19 cellular contexts compared by ENCODE assay signal in the genomic region with DNA sequence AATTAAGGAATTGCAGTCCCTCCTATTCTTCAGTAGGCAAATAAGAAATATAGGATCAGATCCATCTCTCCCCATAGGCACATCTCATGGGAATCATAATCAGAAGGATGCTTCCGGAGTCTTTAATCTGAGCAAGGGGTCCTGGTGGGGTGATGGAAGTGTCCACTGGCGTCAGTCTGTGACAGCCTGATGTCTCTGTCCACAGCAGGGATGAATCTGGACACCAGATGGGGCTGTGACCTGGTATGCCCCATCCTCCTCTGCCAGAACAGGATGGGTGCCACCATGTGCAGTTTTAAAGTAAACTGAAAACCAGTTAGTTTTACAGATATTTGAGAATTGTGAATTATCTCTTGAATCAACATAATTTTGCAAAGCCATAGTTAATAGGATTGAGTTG.
DNase-seq lines count a peak whose midpoint lies in the region; ATAC-seq, FAIRE-seq and TF ChIP-seq lines count a peak whose summit lies in the region.
"Had no signal": no experiment of that assay in that cellular context is flagged by ENCODE, and none has a peak within 500 bp of the region (broad histone marks: within the 10 kb centered on the region; RNA-seq: fewer than 3 reads in every experiment).

No MANE protein-coding gene starts in this region.

- H3K4me3 ChIP-seq in HepG2 (replicated peaks in 1 of 3; ENCODE audit: insufficient read depth in 1 of 3, low read depth in 2 of 3, low read length in 3 of 3) (no peak overlapping the region), right lobe of liver (no peak overlapping the region), cardiac fibroblast (replicated peaks in 1 of 2; ENCODE audit: low read depth in 2 of 2, low read length in 2 of 2) (no peak overlapping the region), heart left ventricle (no peak overlapping the region)
- H3K4me3 ChIP-seq: tibial nerve had no signal

- H3K27ac ChIP-seq in HepG2 (ENCODE audit: extremely low read length, insufficient read depth, low read length) (no peak overlapping the region), right lobe of liver (no peak overlapping the region), heart left ventricle (no peak overlapping the region)
- H3K27ac ChIP-seq: tibial nerve had no signal

- H3K36me3 Mint-ChIP-seq in type B pancreatic cell: no peaks in the 10 kb centered on the region
- H3K36me3 Mint-ChIP-seq: stimulated activated memory B cell treated with anti-CD40 and anti-IgM and Interleukin-4, amounts not matched to agents 10 μg/mL and 1 μg/mL and 100 μg/mL, for 72 hours had no signal

- DNase-seq in HepG2 (ENCODE audit: low spot score) (no peak), right lobe of liver (no peak), M059J (ENCODE audit: low read depth) (peak; percentile 6), cardiac fibroblast (ENCODE audit: low read depth in 2 of 2) (no peak), type B pancreatic cell (ENCODE audit: extremely low spot score, unreplicated experiment) (no peak), NCI-H2081 treated with DMSO at 0.1 percent for 48 hours (lab: John Stamatoyannopoulos, UW) (no peak), heart left ventricle (no peak)
- DNase-seq: activated T-cell treated with anti-CD3 and anti-CD28 coated beads, Interleukin-2, amount 50 U/mL, for 4 hours; DMS79; NK-92 treated with Interleukin-12 subunit alpha and Interleukin-12 subunit beta, amount 100 ng/mL, for 24 hours; occipital lobe; SIG-M5; T1000 had no signal

- WGBS in HepG2 (ENCODE audit: low lambda C conversion rate): 21% methylated on average over 2 of the region's 2 CpGs
- WGBS in right lobe of liver (ENCODE audit: insufficient coverage, low coverage, low lambda C conversion rate, missing lambda C conversion rate): 40% methylated on average over 2 of the region's 2 CpGs
- WGBS in heart left ventricle, 4 donors: 43 to 63% (median 55%) methylated on average over 2 of the region's 2 CpGs

- no peak for FAIRE-seq in HepG2 (lab: Jason Lieb, UNC)
- FAIRE-seq: GM19239, islet of Langerhans had no signal

- no peak overlapping the region for H3K4me3 Mint-ChIP-seq in type B pancreatic cell
- H3K4me3 Mint-ChIP-seq: activated T-cell treated with anti-CD3 and anti-CD28 coated beads, Interleukin-2, amount 50 U/mL, for 4 hours; central memory CD8-positive, alpha-beta T cell; stimulated activated memory B cell treated with anti-CD40 and anti-IgM and Interleukin-4, amounts not matched to agents 10 μg/mL and 1 μg/mL and 100 μg/mL, for 72 hours had no signal

- intact Hi-C loops in HepG2 (cut with micrococcal nuclease; ENCODE audit: unreplicated experiment): no loop called here
- intact Hi-C loops in right lobe of liver (cut with DNase I): no loop called here
- intact Hi-C loops in heart left ventricle (cut with DNase I): no loop called here

- no peaks in the 10 kb centered on the region for H3K4me1 ChIP-seq in HepG2 (ENCODE audit: insufficient read depth, low read length)
- H3K4me1 ChIP-seq in right lobe of liver: no peaks in the 10 kb centered on the region
- no peaks in the 10 kb centered on the region for H3K4me1 ChIP-seq in heart left ventricle
- H3K4me1 ChIP-seq: tibial nerve had no signal

- no peaks in the 10 kb centered on the region for H4K20me1 ChIP-seq in HepG2 (ENCODE audit: insufficient read depth, low read length)

- H3K9ac ChIP-seq in HepG2 (ENCODE audit: insufficient read depth, low read depth, low read length): no peak overlapping the region

- no peak overlapping the region for H3K27ac Mint-ChIP-seq in type B pancreatic cell
- H3K27ac Mint-ChIP-seq: stimulated activated memory B cell treated with anti-CD40 and anti-IgM and Interleukin-4, amounts not matched to agents 10 μg/mL and 1 μg/mL and 100 μg/mL, for 72 hours had no signal

- peak; percentile 70 for ATAC-seq in HepG2
- ATAC-seq in right lobe of liver: no peak
- ATAC-seq in heart left ventricle: no peak
- no peak for ATAC-seq in GM19467 (IDR thresholded peaks at IDR 0.05; ENCODE audit: unreplicated experiment)
- ATAC-seq: activated T-cell treated with anti-CD3 and anti-CD28 coated beads, Interleukin-2, amount 50 U/mL, for 4 hours; stimulated activated memory B cell treated with anti-CD40 and anti-IgM and Interleukin-4, amounts not matched to agents 10 μg/mL and 1 μg/mL and 100 μg/mL, for 72 hours had no signal

- CTCF ChIA-PET in HepG2 (lab: Yijun Ruan, JAX; ENCODE audit: low intra/inter-chr PET ratio, low total read pairs): no interaction called here

- TF ChIP-seq EP300 in HepG2 (IDR thresholded peaks at IDR 0.05; ENCODE audit: low read depth in 2 of 2, low read length in 2 of 2): no peak
- TF ChIP-seq EP300 in HepG2 (CRISPR knock-in tag; IDR thresholded peaks at IDR 0.05; ENCODE audit: borderline replicate concordance): no peak

- H3K27me3 ChIP-seq in HepG2 (ENCODE audit: control insufficient read depth in 1 of 2, insufficient read depth in 2 of 2, low read length in 2 of 2) (peaks cover 0 to 4% of the 10 kb centered on the region in 2 experiments; a peak in 1 of 5 replicates), right lobe of liver (no peaks in the 10 kb centered on the region), heart left ventricle (no peaks in the 10 kb centered on the region)
- H3K27me3 ChIP-seq: tibial nerve had no signal

- no peaks in the 10 kb centered on the region for H3K27me3 Mint-ChIP-seq in type B pancreatic cell

- no peaks in the 10 kb centered on the region for H3K36me3 ChIP-seq in HepG2 (replicated peaks in 1 of 2; ENCODE audit: control insufficient read depth in 1 of 2, insufficient read depth in 2 of 2, low read length in 2 of 2)
- H3K36me3 ChIP-seq in right lobe of liver: no peaks in the 10 kb centered on the region
- H3K36me3 ChIP-seq in heart left ventricle: no peaks in the 10 kb centered on the region
- H3K36me3 ChIP-seq: tibial nerve had no signal

- no peaks in the 10 kb centered on the region for H3K9me3 Mint-ChIP-seq in type B pancreatic cell
- H3K9me3 Mint-ChIP-seq: activated T-cell treated with anti-CD3 and anti-CD28 coated beads, Interleukin-2, amount 50 U/mL, for 4 hours; central memory CD8-positive, alpha-beta T cell; stimulated activated memory B cell treated with anti-CD40 and anti-IgM and Interleukin-4, amounts not matched to agents 10 μg/mL and 1 μg/mL and 100 μg/mL, for 72 hours had no signal

- no peak overlapping the region for H2AFZ ChIP-seq in HepG2 (ENCODE audit: low read length)

- no peak for TF ChIP-seq RAD21 in HepG2 (CRISPR knock-in tag; IDR thresholded peaks at IDR 0.05)

- in situ Hi-C loops in HepG2 (cut with HindIII; ENCODE audit: extremely low pct_ligation_motif_present, low pct_unique_long_range_greater_than_20kb): no loop called here

- no peak for TF ChIP-seq CTCF in HepG2 (CRISPR knock-in tag; IDR thresholded peaks at IDR 0.05)
- TF ChIP-seq CTCF in right lobe of liver (IDR thresholded peaks at IDR 0.05): no peak
- peak; percentile 7 for TF ChIP-seq CTCF in cardiac fibroblast (IDR thresholded peaks at IDR 0.05; ENCODE audit: low read depth, low read length)
- TF ChIP-seq CTCF in type B pancreatic cell (conservative IDR thresholded peaks at IDR 0.05): peak; percentile 27
- TF ChIP-seq CTCF in heart left ventricle (IDR thresholded peaks at IDR 0.05): peak in 1 of 12 donors; percentile 6

- H3K4me1 Mint-ChIP-seq in type B pancreatic cell (ENCODE audit: unreplicated experiment): no peaks in the 10 kb centered on the region
- H3K4me1 Mint-ChIP-seq: central memory CD8-positive, alpha-beta T cell had no signal

- H3K4me2 ChIP-seq in HepG2 (ENCODE audit: low read depth, low read length): no peak overlapping the region

- TF ChIP-seq POLR2A in HepG2 (IDR thresholded peaks at IDR 0.05; ENCODE audit: insufficient read depth in 1 of 2, low read depth in 2 of 2, low read length in 2 of 2): no peak
- TF ChIP-seq POLR2A in right lobe of liver (IDR thresholded peaks at IDR 0.05): no peak
- no peak for TF ChIP-seq POLR2A in heart left ventricle (IDR thresholded peaks at IDR 0.05)

- no peaks in the 10 kb centered on the region for H3K9me3 ChIP-seq in HepG2 (ENCODE audit: low read length)
- H3K9me3 ChIP-seq in right lobe of liver: no peaks in the 10 kb centered on the region
- H3K9me3 ChIP-seq in heart left ventricle: no peaks in the 10 kb centered on the region

- POLR2A ChIA-PET in HepG2 (lab: Yijun Ruan, JAX): no interaction called here

- no peaks in the 10 kb centered on the region for H3K79me2 ChIP-seq in HepG2 (ENCODE audit: insufficient read depth, low read length)

- no TSS peak for BruUV-seq in HepG2 (replicated peaks; lab: Mats Ljungman, UMichigan)

TF ChIP-seq in HepG2, 621 proteins besides CTCF, POLR2A, EP300 and RAD21:
- no peak for TF ChIP-seq RNF2 (conservative IDR thresholded peaks at IDR 0.05; ENCODE audit: low read depth)
- no peak for TF ChIP-seq PHF20 (CRISPR knock-in tag; IDR thresholded peaks at IDR 0.05)
- TF ChIP-seq, protein P1, sequence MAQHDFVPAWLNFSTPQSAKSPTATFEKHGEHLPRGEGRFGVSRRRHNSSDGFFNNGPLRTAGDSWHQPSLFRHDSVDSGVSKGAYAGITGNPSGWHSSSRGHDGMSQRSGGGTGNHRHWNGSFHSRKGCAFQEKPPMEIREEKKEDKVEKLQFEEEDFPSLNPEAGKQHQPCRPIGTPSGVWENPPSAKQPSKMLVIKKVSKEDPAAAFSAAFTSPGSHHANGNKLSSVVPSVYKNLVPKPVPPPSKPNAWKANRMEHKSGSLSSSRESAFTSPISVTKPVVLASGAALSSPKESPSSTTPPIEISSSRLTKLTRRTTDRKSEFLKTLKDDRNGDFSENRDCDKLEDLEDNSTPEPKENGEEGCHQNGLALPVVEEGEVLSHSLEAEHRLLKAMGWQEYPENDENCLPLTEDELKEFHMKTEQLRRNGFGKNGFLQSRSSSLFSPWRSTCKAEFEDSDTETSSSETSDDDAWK (CRISPR knock-in tag; IDR thresholded peaks at IDR 0.05): no peak
TF ChIP-seq in HepG2: peak in this region for 0.

Comparison
In these comparisons a context has a peak if more than half of its experiments do, and no peak if none do; other contexts are left out.
1. CTCF ChIP-seq: peak in cardiac fibroblast (single experiment) and type B pancreatic cell (single experiment); none in HepG2 (single experiment) and right lobe of liver (0 of 4).